Comparison of ENCODE assay signal across 8 cellular contexts in genomic region chr12:56103823-56104108, GRCh38. TPM values are rescaled to one million over a fixed set of nuclear protein-coding genes. Genes with fewer than 3 reads are reported as not detected.
DNase-seq lines count a peak whose midpoint lies in the region; ATAC-seq lines count a peak whose summit lies in the region.

No MANE protein-coding gene starts in this region.

- peaks cover 43% of the 10 kb centered on the region for H3K36me3 Mint-ChIP-seq in activated CD4-positive, alpha-beta memory T cell treated with anti-CD3 and anti-CD28 coated beads for 36 hours

- peak overlapping the region; percentile 97 for H3K27ac Mint-ChIP-seq in activated CD4-positive, alpha-beta memory T cell treated with anti-CD3 and anti-CD28 coated beads for 36 hours
- H3K27ac Mint-ChIP-seq in stimulated activated naive CD8-positive, alpha-beta T cell treated with anti-CD3 and anti-CD28 coated beads, Interleukin-15, amount 100 ng/mL, for 72 hours: peak overlapping the region; percentile 98

- POLR2A ChIA-PET in activated CD4-positive, alpha-beta memory T cell treated with anti-CD3 and anti-CD28 coated beads for 36 hours (lab: Charles Lee): interaction anchor here (0.7 to 6.1 kb wide), 18 partner anchors 9 to 365 kb away, joined by 3 to 101 read pairs (median 5); partner anchors contain the start of genes CNPY2, DNAJC14, ERBB3 and MYL6

- H3K9ac ChIP-seq in iPS-15b (ENCODE audit: low read depth, low read length): peak overlapping the region; percentile 82

- peak overlapping the region; percentile 93 for H3K4me3 ChIP-seq in iPS-15b (ENCODE audit: low read depth, low read length)

- intact Hi-C loops in activated CD4-positive, alpha-beta memory T cell treated with anti-CD3 and anti-CD28 coated beads for 36 hours (cut with micrococcal nuclease): loop anchor here (1.0 to 10.0 kb wide), 11 partner anchors 13 to 1119 kb away; partner anchors contain the start of genes DGKA, ESYT1, MYL6B and ORMDL2

- H3K9me3 ChIP-seq in iPS-15b (ENCODE audit: control insufficient read depth, insufficient read depth, low read length): no peaks in the 10 kb centered on the region

- peaks cover 16% of the 10 kb centered on the region for H3K4me1 ChIP-seq in iPS-15b (ENCODE audit: control insufficient read depth, insufficient read depth, low read length)

- CTCF ChIA-PET in activated CD4-positive, alpha-beta memory T cell treated with anti-CD3 and anti-CD28 coated beads for 36 hours (lab: Charles Lee): interaction anchor here (0.8 to 4.9 kb wide), 15 partner anchors 14 to 533 kb away, joined by 3 to 60 read pairs (median 7); partner anchors contain the start of genes DGKA, ERBB3, ESYT1 and MYL6B

- no peaks in the 10 kb centered on the region for H3K27me3 Mint-ChIP-seq in activated CD4-positive, alpha-beta memory T cell treated with anti-CD3 and anti-CD28 coated beads for 36 hours
- H3K27me3 Mint-ChIP-seq in stimulated activated naive CD8-positive, alpha-beta T cell treated with anti-CD3 and anti-CD28 coated beads, Interleukin-15, amount 100 ng/mL, for 72 hours: no peaks in the 10 kb centered on the region

- peak overlapping the region; percentile 100 for H3K4me3 Mint-ChIP-seq in activated CD4-positive, alpha-beta memory T cell treated with anti-CD3 and anti-CD28 coated beads for 36 hours
- peak overlapping the region; percentile 96 to 97 for H3K4me3 Mint-ChIP-seq in stimulated activated naive CD8-positive, alpha-beta T cell treated with anti-CD3 and anti-CD28 coated beads, Interleukin-15, amount 100 ng/mL, for 72 hours

- H3K4me1 Mint-ChIP-seq in activated CD4-positive, alpha-beta memory T cell treated with anti-CD3 and anti-CD28 coated beads for 36 hours (ENCODE audit: low read depth): peaks cover 34% of the 10 kb centered on the region
- H3K4me1 Mint-ChIP-seq in stimulated activated naive CD8-positive, alpha-beta T cell treated with anti-CD3 and anti-CD28 coated beads, Interleukin-15, amount 100 ng/mL, for 72 hours: peaks cover 56% of the 10 kb centered on the region

- no peaks in the 10 kb centered on the region for H3K9me3 Mint-ChIP-seq in activated CD4-positive, alpha-beta memory T cell treated with anti-CD3 and anti-CD28 coated beads for 36 hours
- no peaks in the 10 kb centered on the region for H3K9me3 Mint-ChIP-seq in stimulated activated naive CD8-positive, alpha-beta T cell treated with anti-CD3 and anti-CD28 coated beads, Interleukin-15, amount 100 ng/mL, for 72 hours

- no peaks in the 10 kb centered on the region for H3K27me3 ChIP-seq in iPS-15b (ENCODE audit: control insufficient read depth, insufficient read depth, low read length)

- peaks cover 33% of the 10 kb centered on the region for H3K36me3 ChIP-seq in iPS-15b (ENCODE audit: control insufficient read depth, insufficient read depth, low read length)

- no peak for ATAC-seq in stimulated activated naive CD8-positive, alpha-beta T cell treated with anti-CD3 and anti-CD28 coated beads, Interleukin-15, amount 100 ng/mL, for 72 hours
- ATAC-seq in HG03175 (IDR thresholded peaks at IDR 0.05; ENCODE audit: unreplicated experiment) (no peak), GM18519 (IDR thresholded peaks at IDR 0.05; ENCODE audit: low FRiP score, unreplicated experiment) (no peak)

- DNase-seq in NCI-H2196 (lab: John Stamatoyannopoulos, UW; ENCODE audit: unreplicated experiment) (peak; percentile 77), NCI-H2196 treated with DMSO at 0.1 percent for 48 hours (lab: John Stamatoyannopoulos, UW; ENCODE audit: unreplicated experiment) (no peak), OCI-M1 (lab: John Stamatoyannopoulos, UW) (no peak)
- DNase-seq in activated CD4-positive, alpha-beta memory T cell treated with anti-CD3 and anti-CD28 coated beads for 36 hours: no peak
- no peak for DNase-seq in stimulated activated naive CD8-positive, alpha-beta T cell treated with anti-CD3 and anti-CD28 coated beads, Interleukin-15, amount 100 ng/mL, for 72 hours

RNA-seq across cellular contexts. Expression of gene PA2G4, which starts 0.6 kb away (rescaled TPM):
- total RNA-seq in activated CD4-positive, alpha-beta memory T cell treated with anti-CD3 and anti-CD28 coated beads for 36 hours: 100 to 1,000 TPM; 399 to 410 TPM

RNA-seq across cellular contexts. Expression of gene RPL41, which starts 12.7 kb away (rescaled TPM):
- 1,000 to 10,000 TPM; 5,210 to 5,251 TPM for total RNA-seq in activated CD4-positive, alpha-beta memory T cell treated with anti-CD3 and anti-CD28 coated beads for 36 hours

RNA-seq across cellular contexts. Expression of gene ZC3H10, which starts 14.3 kb away (rescaled TPM):
- total RNA-seq in activated CD4-positive, alpha-beta memory T cell treated with anti-CD3 and anti-CD28 coated beads for 36 hours: 1 to 10 TPM; 5.1 to 7.2 TPM

RNA-seq across cellular contexts. Expression of gene ERBB3, which starts 23.8 kb away (rescaled TPM):
- total RNA-seq in activated CD4-positive, alpha-beta memory T cell treated with anti-CD3 and anti-CD28 coated beads for 36 hours: under 1 TPM; 0.82 to 0.86 TPM

RNA-seq across cellular contexts. Expression of gene ESYT1, which starts 24.3 kb away (rescaled TPM):
- total RNA-seq in activated CD4-positive, alpha-beta memory T cell treated with anti-CD3 and anti-CD28 coated beads for 36 hours: 100 to 1,000 TPM; 142 to 146 TPM
